Comparison of ENCODE assay signal across 1 cellular context in genomic region chrX:102833136-102833535, GRCh38.
TF ChIP-seq lines count a peak whose summit lies in the region.

No MANE protein-coding gene starts in this region.

TF ChIP-seq in GM23338, 12 proteins besides CTCF, POLR2A, EP300 and RAD21 (continued from another document):
- TF ChIP-seq, protein P1, sequence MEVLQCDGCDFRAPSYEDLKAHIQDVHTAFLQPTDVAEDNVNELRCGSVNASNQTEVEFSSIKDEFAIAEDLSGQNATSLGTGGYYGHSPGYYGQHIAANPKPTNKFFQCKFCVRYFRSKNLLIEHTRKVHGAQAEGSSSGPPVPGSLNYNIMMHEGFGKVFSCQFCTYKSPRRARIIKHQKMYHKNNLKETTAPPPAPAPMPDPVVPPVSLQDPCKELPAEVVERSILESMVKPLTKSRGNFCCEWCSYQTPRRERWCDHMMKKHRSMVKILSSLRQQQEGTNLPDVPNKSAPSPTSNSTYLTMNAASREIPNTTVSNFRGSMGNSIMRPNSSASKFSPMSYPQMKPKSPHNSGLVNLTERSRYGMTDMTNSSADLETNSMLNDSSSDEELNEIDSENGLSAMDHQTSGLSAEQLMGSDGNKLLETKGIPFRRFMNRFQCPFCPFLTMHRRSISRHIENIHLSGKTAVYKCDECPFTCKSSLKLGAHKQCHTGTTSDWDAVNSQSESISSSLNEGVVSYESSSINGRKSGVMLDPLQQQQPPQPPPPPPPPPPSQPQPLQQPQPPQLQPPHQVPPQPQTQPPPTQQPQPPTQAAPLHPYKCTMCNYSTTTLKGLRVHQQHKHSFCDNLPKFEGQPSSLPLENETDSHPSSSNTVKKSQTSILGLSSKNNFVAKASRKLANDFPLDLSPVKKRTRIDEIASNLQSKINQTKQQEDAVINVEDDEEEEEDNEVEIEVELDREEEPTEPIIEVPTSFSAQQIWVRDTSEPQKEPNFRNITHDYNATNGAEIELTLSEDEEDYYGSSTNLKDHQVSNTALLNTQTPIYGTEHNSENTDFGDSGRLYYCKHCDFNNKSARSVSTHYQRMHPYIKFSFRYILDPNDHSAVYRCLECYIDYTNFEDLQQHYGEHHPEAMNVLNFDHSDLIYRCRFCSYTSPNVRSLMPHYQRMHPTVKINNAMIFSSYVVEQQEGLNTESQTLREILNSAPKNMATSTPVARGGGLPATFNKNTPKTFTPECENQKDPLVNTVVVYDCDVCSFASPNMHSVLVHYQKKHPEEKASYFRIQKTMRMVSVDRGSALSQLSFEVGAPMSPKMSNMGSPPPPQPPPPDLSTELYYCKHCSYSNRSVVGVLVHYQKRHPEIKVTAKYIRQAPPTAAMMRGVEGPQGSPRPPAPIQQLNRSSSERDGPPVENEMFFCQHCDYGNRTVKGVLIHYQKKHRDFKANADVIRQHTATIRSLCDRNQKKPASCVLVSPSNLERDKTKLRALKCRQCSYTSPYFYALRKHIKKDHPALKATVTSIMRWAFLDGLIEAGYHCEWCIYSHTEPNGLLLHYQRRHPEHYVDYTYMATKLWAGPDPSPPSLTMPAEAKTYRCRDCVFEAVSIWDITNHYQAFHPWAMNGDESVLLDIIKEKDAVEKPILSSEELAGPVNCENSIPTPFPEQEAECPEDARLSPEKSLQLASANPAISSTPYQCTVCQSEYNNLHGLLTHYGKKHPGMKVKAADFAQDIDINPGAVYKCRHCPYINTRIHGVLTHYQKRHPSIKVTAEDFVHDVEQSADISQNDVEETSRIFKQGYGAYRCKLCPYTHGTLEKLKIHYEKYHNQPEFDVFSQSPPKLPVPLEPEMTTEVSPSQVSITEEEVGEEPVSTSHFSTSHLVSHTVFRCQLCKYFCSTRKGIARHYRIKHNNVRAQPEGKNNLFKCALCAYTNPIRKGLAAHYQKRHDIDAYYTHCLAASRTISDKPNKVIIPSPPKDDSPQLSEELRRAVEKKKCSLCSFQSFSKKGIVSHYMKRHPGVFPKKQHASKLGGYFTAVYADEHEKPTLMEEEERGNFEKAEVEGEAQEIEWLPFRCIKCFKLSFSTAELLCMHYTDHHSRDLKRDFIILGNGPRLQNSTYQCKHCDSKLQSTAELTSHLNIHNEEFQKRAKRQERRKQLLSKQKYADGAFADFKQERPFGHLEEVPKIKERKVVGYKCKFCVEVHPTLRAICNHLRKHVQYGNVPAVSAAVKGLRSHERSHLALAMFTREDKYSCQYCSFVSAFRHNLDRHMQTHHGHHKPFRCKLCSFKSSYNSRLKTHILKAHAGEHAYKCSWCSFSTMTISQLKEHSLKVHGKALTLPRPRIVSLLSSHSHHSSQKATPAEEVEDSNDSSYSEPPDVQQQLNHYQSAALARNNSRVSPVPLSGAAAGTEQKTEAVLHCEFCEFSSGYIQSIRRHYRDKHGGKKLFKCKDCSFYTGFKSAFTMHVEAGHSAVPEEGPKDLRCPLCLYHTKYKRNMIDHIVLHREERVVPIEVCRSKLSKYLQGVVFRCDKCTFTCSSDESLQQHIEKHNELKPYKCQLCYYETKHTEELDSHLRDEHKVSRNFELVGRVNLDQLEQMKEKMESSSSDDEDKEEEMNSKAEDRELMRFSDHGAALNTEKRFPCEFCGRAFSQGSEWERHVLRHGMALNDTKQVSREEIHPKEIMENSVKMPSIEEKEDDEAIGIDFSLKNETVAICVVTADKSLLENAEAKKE (CRISPR knock-in tag; IDR thresholded peaks at IDR 0.05), result no peak
- TF ChIP-seq EZH2phosphoT487 (IDR thresholded peaks at IDR 0.05; ENCODE audit: unreplicated experiment), result no peak
- TF ChIP-seq REST (IDR thresholded peaks at IDR 0.05; ENCODE audit: unreplicated experiment), result no peak
- no peak for TF ChIP-seq ZNF331 (CRISPR knock-in tag; IDR thresholded peaks at IDR 0.05; ENCODE audit: low read depth)
- TF ChIP-seq CREB1 (CRISPR knock-in tag; IDR thresholded peaks at IDR 0.05; ENCODE audit: low read depth), result no peak
- no peak for TF ChIP-seq POLR2AphosphoS5 (IDR thresholded peaks at IDR 0.05; ENCODE audit: low read depth)
- no peak for TF ChIP-seq ETS1 (IDR thresholded peaks at IDR 0.05)
- no peak for TF ChIP-seq NANOG (IDR thresholded peaks at IDR 0.05; ENCODE audit: borderline replicate concordance)
- no peak for TF ChIP-seq STAT1 (IDR thresholded peaks at IDR 0.05; ENCODE audit: unreplicated experiment)
